In the genomic region with DNA sequence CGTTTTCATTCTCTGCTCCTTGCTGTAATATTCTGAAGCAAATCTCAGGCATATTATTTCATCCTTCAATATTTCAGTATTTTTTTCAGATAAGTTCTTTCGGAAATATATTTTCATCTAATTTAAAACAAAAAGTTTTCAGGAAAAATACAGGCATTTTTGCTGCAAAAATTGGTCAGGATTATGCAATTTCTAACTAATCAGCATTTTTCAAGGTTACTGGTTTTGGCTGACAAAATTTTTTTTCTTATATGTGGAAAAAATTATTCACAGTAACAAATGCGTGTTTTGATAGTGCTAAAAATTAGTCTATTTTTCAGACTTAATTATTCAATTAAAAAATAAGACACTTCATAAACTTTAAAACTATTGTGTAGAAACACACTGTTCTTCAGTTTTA, we compare ENCODE assay signal across 15 cellular contexts. TPM values are rescaled to one million over a fixed set of nuclear protein-coding genes. Genes with fewer than 3 reads are reported as not detected.
DNase-seq lines count a peak whose midpoint lies in the region; TF ChIP-seq lines count a peak whose summit lies in the region.
"Had no signal": no experiment of that assay in that cellular context is flagged by ENCODE, and none has a peak within 500 bp of the region (broad histone marks: within the 10 kb centered on the region; RNA-seq: fewer than 3 reads in every experiment).

No MANE protein-coding gene starts in this region.

- H3K9me3 ChIP-seq in adipocyte (ENCODE audit: control insufficient read depth, low read length): no peaks in the 10 kb centered on the region
- no peaks in the 10 kb centered on the region for H3K9me3 ChIP-seq in suprapubic skin

- TF ChIP-seq POLR2A in suprapubic skin (IDR thresholded peaks at IDR 0.05): no peak

- peak overlapping the region; percentile 32 for H3K27ac ChIP-seq in suprapubic skin
- H3K27ac ChIP-seq: RWPE1 had no signal

- H3K4me1 ChIP-seq in adipocyte (ENCODE audit: control insufficient read depth, insufficient read depth, low read length) (peaks cover 91% of the 10 kb centered on the region), suprapubic skin (peaks cover 40% of the 10 kb centered on the region)

- H3K36me3 Mint-ChIP-seq in CD14-positive monocyte (peaks cover 19 to 35% of the 10 kb centered on the region in 2 donors), nephron (ENCODE audit: low read depth) (peaks cover 3% of the 10 kb centered on the region)
- peaks cover 8% of the 10 kb centered on the region for H3K36me3 Mint-ChIP-seq in activated T-cell treated with anti-CD3 and anti-CD28 coated beads, Interleukin-2, amount 50 U/mL, for 24 hours (ENCODE audit: low read depth)

- H3K36me3 ChIP-seq in adipocyte (ENCODE audit: control insufficient read depth, insufficient read depth, low read length, severe bottlenecking) (peaks cover 41% of the 10 kb centered on the region), suprapubic skin (no peaks in the 10 kb centered on the region)

- H3K27me3 ChIP-seq in adipocyte (replicated peaks; ENCODE audit: control insufficient read depth, insufficient read depth, low read length) (no peaks in the 10 kb centered on the region), suprapubic skin (no peaks in the 10 kb centered on the region)

- WGBS in suprapubic skin: 67% methylated on average over 3 of the region's 3 CpGs

- H3K4me1 Mint-ChIP-seq in CD14-positive monocyte (peaks cover 89% of the 10 kb centered on the region), nephron (peaks cover 76% of the 10 kb centered on the region)
- peaks cover 32% of the 10 kb centered on the region for H3K4me1 Mint-ChIP-seq in activated T-cell treated with anti-CD3 and anti-CD28 coated beads, Interleukin-2, amount 50 U/mL, for 24 hours (ENCODE audit: low read depth)

- peak overlapping the region; percentile 45 for H3K4me3 ChIP-seq in adipocyte (ENCODE audit: low read length)
- no peak overlapping the region for H3K4me3 ChIP-seq in suprapubic skin

- DNase-seq in CD14-positive monocyte (ENCODE audit: low spot score) (no peak), adipocyte (ENCODE audit: low read depth) (no peak), suprapubic skin (ENCODE audit: low spot score in 2 of 2) (no peak), NCI-H226 (no peak), SKM-1 (lab: John Stamatoyannopoulos, UW; ENCODE audit: unreplicated experiment) (no peak)
- DNase-seq in activated T-cell treated with anti-CD3 and anti-CD28 coated beads, Interleukin-2, amount 50 U/mL, for 24 hours: no peak
- DNase-seq: ACHN, AML-193, H9, NCI-H1436, NCI-H2029 treated with DMSO at 0.1 percent for 48 hours, NCI-H510A treated with DMSO at 0.1 percent for 48 hours, PC-3 had no signal

- H3K27me3 Mint-ChIP-seq in CD14-positive monocyte (ENCODE audit: low read depth in 3 of 3) (no peaks in the 10 kb centered on the region), nephron (ENCODE audit: low read depth) (no peaks in the 10 kb centered on the region)
- H3K27me3 Mint-ChIP-seq in activated T-cell treated with anti-CD3 and anti-CD28 coated beads, Interleukin-2, amount 50 U/mL, for 24 hours: no peaks in the 10 kb centered on the region

- TF ChIP-seq CTCF in CD14-positive monocyte (IDR thresholded peaks at IDR 0.05) (no peak), nephron (IDR thresholded peaks at IDR 0.05; ENCODE audit: unreplicated experiment in 3 of 3) (no peak), suprapubic skin (IDR thresholded peaks at IDR 0.05) (no peak)

- intact Hi-C loops in CD14-positive monocyte (cut with micrococcal nuclease): loop anchor here in 1 of 2 donors (5.0 kb wide), 1 partner anchor 37 kb away; no protein-coding TSS in a partner anchor

- H3K27ac Mint-ChIP-seq in CD14-positive monocyte (peak overlapping the region in 5 of 7 donors; percentile 22 to 72 (median 58)), nephron (peak overlapping the region; percentile 87 to 97 (median 89))
- H3K27ac Mint-ChIP-seq in activated T-cell treated with anti-CD3 and anti-CD28 coated beads, Interleukin-2, amount 50 U/mL, for 24 hours: no peak overlapping the region

- peak overlapping the region; percentile 43 for H3K9ac ChIP-seq in adipocyte (ENCODE audit: low read length)

- no peaks in the 10 kb centered on the region for H3K9me3 Mint-ChIP-seq in CD14-positive monocyte
- H3K9me3 Mint-ChIP-seq in nephron: no peaks in the 10 kb centered on the region
- no peaks in the 10 kb centered on the region for H3K9me3 Mint-ChIP-seq in activated T-cell treated with anti-CD3 and anti-CD28 coated beads, Interleukin-2, amount 50 U/mL, for 24 hours
- H3K9me3 Mint-ChIP-seq: H9 had no signal

- H3K4me3 Mint-ChIP-seq in CD14-positive monocyte: peak overlapping the region in 1 of 2 donors; percentile 42
- no peak overlapping the region for H3K4me3 Mint-ChIP-seq in nephron
- H3K4me3 Mint-ChIP-seq in activated T-cell treated with anti-CD3 and anti-CD28 coated beads, Interleukin-2, amount 50 U/mL, for 24 hours: no peak overlapping the region
- H3K4me3 Mint-ChIP-seq: H9 had no signal

- no peak for TF ChIP-seq EP300 in suprapubic skin (IDR thresholded peaks at IDR 0.05)

RNA-seq across cellular contexts. Expression of a gene that starts 31.4 kb away (rescaled TPM):
- 10 to 100 TPM; 25.7 to 36.1 TPM for polyA plus RNA-seq in CD14-positive monocyte
- total RNA-seq in suprapubic skin: 10 to 100 TPM; 23.9 to 61.9 (median 37.0) TPM
